In the genomic region with DNA sequence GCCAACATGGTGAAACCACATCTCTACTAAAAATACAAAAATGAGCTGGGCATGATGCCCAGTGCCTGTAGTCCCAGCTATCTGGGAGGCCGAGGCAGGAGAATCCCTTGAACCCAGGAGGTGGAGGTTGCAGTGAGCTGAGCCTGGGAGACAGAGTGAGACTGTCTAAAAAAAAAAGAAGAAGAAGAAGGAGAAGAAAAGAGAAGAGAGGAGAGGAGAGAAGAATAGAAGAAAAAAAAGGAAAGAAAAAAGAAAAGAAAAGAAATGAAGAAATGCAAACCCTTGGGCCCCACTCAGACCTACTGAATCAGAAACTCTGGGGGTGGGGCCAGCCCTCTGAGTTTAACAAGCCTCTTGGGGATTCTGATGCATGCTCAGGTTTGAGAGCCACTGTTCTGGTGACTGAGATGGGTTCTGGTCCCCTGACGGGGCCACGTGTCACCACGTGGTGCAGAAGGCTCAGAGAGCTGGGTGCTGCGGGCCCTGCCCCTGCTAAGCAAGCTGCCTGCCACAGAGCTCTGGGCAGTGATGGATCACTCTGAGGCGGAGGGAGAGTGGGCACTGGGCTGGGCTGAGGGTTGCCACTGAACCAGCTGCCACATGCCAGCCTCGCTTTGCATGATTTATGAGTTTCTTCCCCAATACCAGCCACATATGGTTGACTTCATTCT, we compare ENCODE assay signal across 1 cellular context.
A peak's percentile ranks its signal among the peaks of the same experiment; 100 is the strongest.
TF ChIP-seq lines count a peak whose summit lies in the region.

No MANE protein-coding gene starts in this region.

TF ChIP-seq in K562, 482 proteins besides CTCF, POLR2A, EP300 and RAD21 (continued from another document):
- TF ChIP-seq, protein P1, sequence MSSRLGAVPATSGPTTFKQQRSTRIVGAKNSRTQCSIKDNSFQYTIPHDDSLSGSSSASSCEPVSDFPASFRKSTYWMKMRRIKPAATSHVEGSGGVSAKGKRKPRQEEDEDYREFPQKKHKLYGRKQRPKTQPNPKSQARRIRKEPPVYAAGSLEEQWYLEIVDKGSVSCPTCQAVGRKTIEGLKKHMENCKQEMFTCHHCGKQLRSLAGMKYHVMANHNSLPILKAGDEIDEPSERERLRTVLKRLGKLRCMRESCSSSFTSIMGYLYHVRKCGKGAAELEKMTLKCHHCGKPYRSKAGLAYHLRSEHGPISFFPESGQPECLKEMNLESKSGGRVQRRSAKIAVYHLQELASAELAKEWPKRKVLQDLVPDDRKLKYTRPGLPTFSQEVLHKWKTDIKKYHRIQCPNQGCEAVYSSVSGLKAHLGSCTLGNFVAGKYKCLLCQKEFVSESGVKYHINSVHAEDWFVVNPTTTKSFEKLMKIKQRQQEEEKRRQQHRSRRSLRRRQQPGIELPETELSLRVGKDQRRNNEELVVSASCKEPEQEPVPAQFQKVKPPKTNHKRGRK (tag; IDR thresholded peaks at IDR 0.05), result peak; percentile 41; the same call in 1 of the 2 replicates
- TF ChIP-seq HCFC1 (IDR thresholded peaks at IDR 0.05; ENCODE audit: low read depth, low read length), result no peak
- no peak for TF ChIP-seq NEUROD1 (IDR thresholded peaks at IDR 0.05; ENCODE audit: borderline replicate concordance, low read depth, low read length, partially characterized antibody)
- TF ChIP-seq RNF2 (IDR thresholded peaks at IDR 0.05), result no peak
